ENCODE assay signal across 8 cellular contexts in genomic region chr19:1105873-1106840, GRCh38. TPM values are rescaled to one million over a fixed set of nuclear protein-coding genes. Genes with fewer than 3 reads are reported as not detected.
A peak's percentile ranks its signal among the peaks of the same experiment; 100 is the strongest.
DNase-seq lines count a peak whose midpoint lies in the region; ATAC-seq and TF ChIP-seq lines count a peak whose summit lies in the region.

No MANE protein-coding gene starts in this region.

- CTCF ChIA-PET in WTC11 (lab: Charles Lee), result interaction anchor here (0.6 to 3.0 kb wide), 2 partner anchors 7 to 21 kb away, joined by 3 to 25 read pairs; no protein-coding TSS in a partner anchor

- peak overlapping the region; percentile 55 for H3K4me3 Mint-ChIP-seq in activated CD4-positive, alpha-beta T cell treated with anti-CD3 and anti-CD28 coated beads, Interleukin-2, amount 10 ng/mL, durations not matched to agents 24 days and 14 days
- H3K4me3 Mint-ChIP-seq in WTC11, result peak overlapping the region; percentile 45
- H3K4me3 Mint-ChIP-seq in stimulated activated naive B cell treated with anti-CD40 and anti-IgM and Interleukin-4, amounts not matched to agents 10 μg/mL and 1 μg/mL and 100 μg/mL, for 72 hours, result peak overlapping the region; percentile 35 to 81

- H3K27me3 Mint-ChIP-seq in activated CD4-positive, alpha-beta T cell treated with anti-CD3 and anti-CD28 coated beads, Interleukin-2, amount 10 ng/mL, durations not matched to agents 24 days and 14 days, result no peaks in the 10 kb centered on the region
- no peaks in the 10 kb centered on the region for H3K27me3 Mint-ChIP-seq in WTC11 (ENCODE audit: low read depth)
- H3K27me3 Mint-ChIP-seq in stimulated activated naive B cell treated with anti-CD40 and anti-IgM and Interleukin-4, amounts not matched to agents 10 μg/mL and 1 μg/mL and 100 μg/mL, for 72 hours, result no peaks in the 10 kb centered on the region

- peaks cover 15% of the 10 kb centered on the region for H3K36me3 Mint-ChIP-seq in activated CD4-positive, alpha-beta T cell treated with anti-CD3 and anti-CD28 coated beads, Interleukin-2, amount 10 ng/mL, durations not matched to agents 24 days and 14 days (ENCODE audit: low read depth)
- H3K36me3 Mint-ChIP-seq in WTC11, result no peaks in the 10 kb centered on the region
- peaks cover 14 to 15% of the 10 kb centered on the region in 2 donors for H3K36me3 Mint-ChIP-seq in stimulated activated naive B cell treated with anti-CD40 and anti-IgM and Interleukin-4, amounts not matched to agents 10 μg/mL and 1 μg/mL and 100 μg/mL, for 72 hours

- ATAC-seq in WTC11, result no peak
- ATAC-seq in stimulated activated naive B cell treated with anti-CD40 and anti-IgM and Interleukin-4, amounts not matched to agents 10 μg/mL and 1 μg/mL and 100 μg/mL, for 72 hours (replicated peaks), result no peak

- H3K9me3 Mint-ChIP-seq in activated CD4-positive, alpha-beta T cell treated with anti-CD3 and anti-CD28 coated beads, Interleukin-2, amount 10 ng/mL, durations not matched to agents 24 days and 14 days, result no peaks in the 10 kb centered on the region
- no peaks in the 10 kb centered on the region for H3K9me3 Mint-ChIP-seq in WTC11
- no peaks in the 10 kb centered on the region for H3K9me3 Mint-ChIP-seq in stimulated activated naive B cell treated with anti-CD40 and anti-IgM and Interleukin-4, amounts not matched to agents 10 μg/mL and 1 μg/mL and 100 μg/mL, for 72 hours

- H3K27ac Mint-ChIP-seq in activated CD4-positive, alpha-beta T cell treated with anti-CD3 and anti-CD28 coated beads, Interleukin-2, amount 10 ng/mL, durations not matched to agents 24 days and 14 days, result no peak overlapping the region
- peak overlapping the region; percentile 84 for H3K27ac Mint-ChIP-seq in WTC11
- H3K27ac Mint-ChIP-seq in stimulated activated naive B cell treated with anti-CD40 and anti-IgM and Interleukin-4, amounts not matched to agents 10 μg/mL and 1 μg/mL and 100 μg/mL, for 72 hours, result peak overlapping the region; percentile 77

- intact Hi-C loops in activated CD4-positive, alpha-beta T cell treated with anti-CD3 and anti-CD28 coated beads, Interleukin-2, amount 10 ng/mL, durations not matched to agents 24 days and 14 days (cut with micrococcal nuclease), result no loop called here
- intact Hi-C loops in cardiac septum (cut with DNase I), result no loop called here

- peak; percentile 67 for DNase-seq in activated CD4-positive, alpha-beta T cell treated with anti-CD3 and anti-CD28 coated beads, Interleukin-2, amount 10 ng/mL, durations not matched to agents 24 days and 14 days
- DNase-seq in activated CD4-positive, alpha-beta T cell treated with anti-CD3 and anti-CD28 coated beads, Interleukin-2, amount 50 U/mL, for 1 hour, result no peak
- DNase-seq in WTC11 (ENCODE audit: low spot score) (no peak), fibroblast of gingiva (ENCODE audit: low read depth) (peak; percentile 37), iPS-NIHi7 (ENCODE audit: extremely low spot score) (no peak), GDM1 (lab: John Stamatoyannopoulos, UW) (no peak), cardiac septum (ENCODE audit: low spot score) (no peak)
- DNase-seq in stimulated activated naive B cell treated with anti-CD40 and anti-IgM and Interleukin-4, amounts not matched to agents 10 μg/mL and 1 μg/mL and 100 μg/mL, for 72 hours, result no peak

- H3K4me1 Mint-ChIP-seq in activated CD4-positive, alpha-beta T cell treated with anti-CD3 and anti-CD28 coated beads, Interleukin-2, amount 10 ng/mL, durations not matched to agents 24 days and 14 days, result peaks cover 18% of the 10 kb centered on the region
- H3K4me1 Mint-ChIP-seq in WTC11, result peaks cover 15% of the 10 kb centered on the region
- peaks cover 17 to 39% of the 10 kb centered on the region in 2 donors for H3K4me1 Mint-ChIP-seq in stimulated activated naive B cell treated with anti-CD40 and anti-IgM and Interleukin-4, amounts not matched to agents 10 μg/mL and 1 μg/mL and 100 μg/mL, for 72 hours

- no peak for TF ChIP-seq CTCF in WTC11 (IDR thresholded peaks at IDR 0.05)

- POLR2A ChIA-PET in WTC11 (lab: Charles Lee), result interaction anchor here (1.0 kb wide), 1 partner anchor 36 kb away, joined by 5 read pairs; no protein-coding TSS in a partner anchor

TF ChIP-seq in WTC11, 78 proteins besides CTCF, POLR2A, EP300 and RAD21:
- TF ChIP-seq KAT7 (CRISPR knock-in tag; IDR thresholded peaks at IDR 0.05; ENCODE audit: borderline replicate concordance) (no peak), CBFB (CRISPR knock-in tag; IDR thresholded peaks at IDR 0.05; ENCODE audit: low read depth) (no peak), PRRX2 (CRISPR knock-in tag; IDR thresholded peaks at IDR 0.05) (no peak), ERG (CRISPR knock-in tag; IDR thresholded peaks at IDR 0.05) (no peak), CREB1 (CRISPR knock-in tag; IDR thresholded peaks at IDR 0.05) (no peak), ZNF671 (CRISPR knock-in tag; IDR thresholded peaks at IDR 0.05) (no peak), SP1 (CRISPR knock-in tag; conservative IDR thresholded peaks at IDR 0.05) (no peak), MAX (CRISPR knock-in tag; IDR thresholded peaks at IDR 0.05) (no peak), STAT6 (CRISPR knock-in tag; conservative IDR thresholded peaks at IDR 0.05; ENCODE audit: low read depth) (no peak)

RNA-seq across cellular contexts. Expression of gene GPX4, which starts 2.4 kb away (rescaled TPM):
- total RNA-seq in activated CD4-positive, alpha-beta T cell treated with anti-CD3 and anti-CD28 coated beads, Interleukin-2, amount 10 ng/mL, durations not matched to agents 24 days and 14 days, result 225 and 239 TPM in 2 replicates
- total RNA-seq in WTC11 (2021), result 363 to 377 TPM (median 368 TPM) in 3 replicates
- 243 TPM for total RNA-seq in cardiac septum

RNA-seq across cellular contexts. Expression of gene POLR2E, which starts 11.0 kb away (rescaled TPM):
- 273 and 274 TPM in 2 replicates for total RNA-seq in activated CD4-positive, alpha-beta T cell treated with anti-CD3 and anti-CD28 coated beads, Interleukin-2, amount 10 ng/mL, durations not matched to agents 24 days and 14 days
- total RNA-seq in WTC11 (2021), result 275 to 291 TPM (median 287 TPM) in 3 replicates
- 125 TPM for total RNA-seq in cardiac septum

RNA-seq across cellular contexts. Expression of gene ARHGAP45, which starts 39.2 kb away (rescaled TPM):
- 176 and 183 TPM in 2 replicates for total RNA-seq in activated CD4-positive, alpha-beta T cell treated with anti-CD3 and anti-CD28 coated beads, Interleukin-2, amount 10 ng/mL, durations not matched to agents 24 days and 14 days
- total RNA-seq in WTC11 (2021), result 40.9 to 46.4 TPM (median 44.1 TPM) in 3 replicates
- 3.7 TPM for total RNA-seq in cardiac septum

Comparison
In these comparisons a context has a peak if more than half of its experiments do, and no peak if none do; other contexts are left out.
1. DNase-seq: peak in activated CD4-positive, alpha-beta T cell treated with anti-CD3 and anti-CD28 coated beads, Interleukin-2, amount 10 ng/mL, durations not matched to agents 24 days and 14 days (single experiment) and fibroblast of gingiva (single experiment); none in activated CD4-positive, alpha-beta T cell treated with anti-CD3 and anti-CD28 coated beads, Interleukin-2, amount 50 U/mL, for 1 hour (single experiment), WTC11 (single experiment), stimulated activated naive B cell treated with anti-CD40 and anti-IgM and Interleukin-4, amounts not matched to agents 10 μg/mL and 1 μg/mL and 100 μg/mL, for 72 hours (single experiment), iPS-NIHi7 (single experiment), GDM1 (single experiment) and cardiac septum (single experiment).
2. Peak in every context shown above with its lines, with median percentiles within 50 percentile points of each other: H3K4me3 Mint-ChIP-seq.